20 cellular contexts compared by ENCODE assay signal in genomic region chr4:78293348-78293747, GRCh38.
DNase-seq lines count a peak whose midpoint lies in the region; ATAC-seq, FAIRE-seq and TF ChIP-seq lines count a peak whose summit lies in the region.
"Had no signal": no experiment of that assay in that cellular context is flagged by ENCODE, and none has a peak within 500 bp of the region (broad histone marks: within the 10 kb centered on the region; RNA-seq: fewer than 3 reads in every experiment).

No MANE protein-coding gene starts in this region.

- no peaks in the 10 kb centered on the region for H3K79me1 ChIP-seq in IMR-90 (ENCODE audit: low read depth in 1 of 2, low read length in 2 of 2)

- BruUV-seq in IMR-90 (replicated peaks; lab: Mats Ljungman, UMichigan): no TSS peak

- WGBS in IMR-90 (ENCODE audit: extremely low coverage in 2 of 2, insufficient read length in 1 of 2), 2 experiments: no CpG with 5 or more reads among the region's 1 CpG

- no peak overlapping the region for H4K8ac ChIP-seq in IMR-90 (ENCODE audit: low read depth in 2 of 2, low read length in 2 of 2)

- no peak for TF ChIP-seq RAD21 in IMR-90 (IDR thresholded peaks at IDR 0.05; ENCODE audit: low read length)

- H2AK5ac ChIP-seq in IMR-90 (ENCODE audit: low read depth, low read length): no peak overlapping the region

- H3K36me3 Mint-ChIP-seq in stimulated activated effector memory CD8-positive, alpha-beta T cell treated with anti-CD3 and anti-CD28 coated beads, Interleukin-12 subunit alpha, Interleukin-12 subunit beta, amount 100 ng/mL, for 72 hours: no peaks in the 10 kb centered on the region
- H3K36me3 Mint-ChIP-seq: activated naive CD4-positive, alpha-beta T cell treated with anti-CD3 and anti-CD28 coated beads, Interleukin-2, amount 50 U/mL, for 72 hours; IgD-negative memory B cell; natural killer cell treated with Interleukin-12 subunit alpha and Interleukin-12 subunit beta and Interleukin-15 and Interleukin-18, amount 100 ng/mL, for 72 hours had no signal

- H2BK15ac ChIP-seq in IMR-90 (ENCODE audit: low read depth, low read length): no peak overlapping the region

- H3K9me3 ChIP-seq in IMR-90 (ENCODE audit: control insufficient read depth, insufficient read depth, low read length): no peaks in the 10 kb centered on the region
- H3K9me3 ChIP-seq in kidney (ENCODE audit: control insufficient read depth in 1 of 2, low read length in 2 of 2): no peaks in the 10 kb centered on the region
- H3K9me3 ChIP-seq: gastrocnemius medialis, lower lobe of right lung had no signal

- no peak overlapping the region for H2BK5ac ChIP-seq in IMR-90 (ENCODE audit: low read depth, low read length, poor library complexity, severe bottlenecking)

- H3K9ac ChIP-seq in IMR-90 (ENCODE audit: low read depth, low read length): no peak overlapping the region
- no peak overlapping the region for H3K9ac ChIP-seq in kidney (ENCODE audit: low read length in 2 of 2)

- H3K4me3 Mint-ChIP-seq in stimulated activated effector memory CD8-positive, alpha-beta T cell treated with anti-CD3 and anti-CD28 coated beads, Interleukin-12 subunit alpha, Interleukin-12 subunit beta, amount 100 ng/mL, for 72 hours: no peak overlapping the region
- H3K4me3 Mint-ChIP-seq: B cell; IgD-negative memory B cell; natural killer cell treated with Interleukin-12 subunit alpha and Interleukin-12 subunit beta and Interleukin-15 and Interleukin-18, amount 100 ng/mL, for 72 hours had no signal

- H4K91ac ChIP-seq in IMR-90 (ENCODE audit: insufficient read depth, low read depth, low read length): no peak overlapping the region

- H3K9me1 ChIP-seq in IMR-90 (ENCODE audit: insufficient read depth, low read length): no peaks in the 10 kb centered on the region

- dilution Hi-C loops in IMR-90 (cut with HindIII; ENCODE audit: low sequenced_read_pairs, unreplicated experiment): no loop called here

- H2BK120ac ChIP-seq in IMR-90 (ENCODE audit: low read depth, low read length): no peak overlapping the region

- H3K4me1 ChIP-seq in IMR-90 (ENCODE audit: control insufficient read depth, insufficient read depth, low read length): peaks cover 7% of the 10 kb centered on the region; the same call in 1 of the 2 replicates
- H3K4me1 ChIP-seq in kidney (ENCODE audit: control insufficient read depth in 1 of 2, insufficient read depth in 1 of 2, low read depth in 1 of 2, low read length in 2 of 2): peaks cover 39 to 48% of the 10 kb centered on the region in 2 donors

- no peaks in the 10 kb centered on the region for H4K20me1 ChIP-seq in IMR-90 (ENCODE audit: insufficient read depth, low read length)

- no peak overlapping the region for H3K4me3 ChIP-seq in AG04449 (ENCODE audit: low read depth, low read length)
- H3K4me3 ChIP-seq in IMR-90 (ENCODE audit: insufficient read depth, low read depth, low read length): no peak overlapping the region
- H3K4me3 ChIP-seq in bronchial epithelial cell (ENCODE audit: low read depth, low read length): no peak overlapping the region
- no peak overlapping the region for H3K4me3 ChIP-seq in kidney (ENCODE audit: low read length in 2 of 2)
- H3K4me3 ChIP-seq: gastrocnemius medialis, lower lobe of right lung had no signal

- H3K56ac ChIP-seq in IMR-90 (ENCODE audit: extremely low read depth, insufficient read depth, low read length): no peak overlapping the region

- H2BK20ac ChIP-seq in IMR-90 (ENCODE audit: low read depth, low read length): no peak overlapping the region

- TF ChIP-seq CTCF in AG04449 (IDR thresholded peaks at IDR 0.05; ENCODE audit: insufficient read depth, low read length, missing control alignments): no peak
- no peak for TF ChIP-seq CTCF in IMR-90 (conservative IDR thresholded peaks at IDR 0.05; ENCODE audit: low read depth, low read length)
- no peak for TF ChIP-seq CTCF in bronchial epithelial cell (IDR thresholded peaks at IDR 0.05; ENCODE audit: insufficient read depth, low read length, severe bottlenecking)
- TF ChIP-seq CTCF in kidney (IDR thresholded peaks at IDR 0.05; ENCODE audit: borderline replicate concordance, extremely low read depth, insufficient read depth): no peak

- H3K4ac ChIP-seq in IMR-90 (ENCODE audit: low read depth, low read length): no peak overlapping the region

- H3K4me2 ChIP-seq in IMR-90 (ENCODE audit: low read depth, low read length): peak overlapping the region; percentile 34; the same call in 1 of the 2 replicates

- H3K14ac ChIP-seq in IMR-90 (replicated peaks; ENCODE audit: low read depth, low read length): no peak overlapping the region

- POLR2A ChIA-PET in AG04449 (lab: Yijun Ruan, JAX) (no interaction called here), IMR-90 (lab: Charles Lee; ENCODE audit: unreplicated experiment) (no interaction called here)

- H3K18ac ChIP-seq in IMR-90 (ENCODE audit: low read depth, low read length): no peak overlapping the region

- TF ChIP-seq POLR2A in IMR-90 (IDR thresholded peaks at IDR 0.05; ENCODE audit: low read depth, low read length): no peak

- peak; percentile 53 for DNase-seq in AG04449 (ENCODE audit: low read depth, low spot score)
- DNase-seq in IMR-90: peak; percentile 8
- DNase-seq in bronchial epithelial cell (ENCODE audit: low read depth): peak; percentile 4
- no peak for DNase-seq in kidney
- no peak for DNase-seq in activated CD8-positive, alpha-beta memory T cell treated with anti-CD3 and anti-CD28 coated beads, Interleukin-2, amount 50 U/mL, for 48 hours
- DNase-seq in stimulated activated effector memory CD8-positive, alpha-beta T cell treated with anti-CD3 and anti-CD28 coated beads, Interleukin-12 subunit alpha, Interleukin-12 subunit beta, amount 100 ng/mL, for 72 hours (ENCODE audit: low spot score in 2 of 2): no peak
- DNase-seq: activated T-cell treated with anti-CD3 and anti-CD28 coated beads, Interleukin-2, amount 50 U/mL, for 1 hour; central memory CD4-positive, alpha-beta T cell; DMS 273 treated with DMSO at 0.1 percent for 48 hours; gastrocnemius medialis; lower lobe of right lung; NCI-H1092 treated with DMSO at 0.1 percent for 48 hours; NCI-H82 had no signal

- no peak overlapping the region for H3K27ac Mint-ChIP-seq in stimulated activated effector memory CD8-positive, alpha-beta T cell treated with anti-CD3 and anti-CD28 coated beads, Interleukin-12 subunit alpha, Interleukin-12 subunit beta, amount 100 ng/mL, for 72 hours
- H3K27ac Mint-ChIP-seq: activated naive CD4-positive, alpha-beta T cell treated with anti-CD3 and anti-CD28 coated beads, Interleukin-2, amount 50 U/mL, for 72 hours; B cell; IgD-negative memory B cell; natural killer cell treated with Interleukin-12 subunit alpha and Interleukin-12 subunit beta and Interleukin-15 and Interleukin-18, amount 100 ng/mL, for 72 hours had no signal

- H3K9me3 Mint-ChIP-seq in stimulated activated effector memory CD8-positive, alpha-beta T cell treated with anti-CD3 and anti-CD28 coated beads, Interleukin-12 subunit alpha, Interleukin-12 subunit beta, amount 100 ng/mL, for 72 hours: no peaks in the 10 kb centered on the region
- H3K9me3 Mint-ChIP-seq: activated naive CD4-positive, alpha-beta T cell treated with anti-CD3 and anti-CD28 coated beads, Interleukin-2, amount 50 U/mL, for 72 hours; IgD-negative memory B cell; natural killer cell treated with Interleukin-12 subunit alpha and Interleukin-12 subunit beta and Interleukin-15 and Interleukin-18, amount 100 ng/mL, for 72 hours had no signal

- no peak overlapping the region for H2AK9ac ChIP-seq in IMR-90 (replicated peaks; ENCODE audit: low read depth, low read length, poor library complexity)

- intact Hi-C loops in IMR-90 (cut with micrococcal nuclease): no loop called here
- intact Hi-C loops in kidney (cut with DNase I): no loop called here

- CTCF ChIA-PET in AG04449 (lab: Yijun Ruan, JAX): no interaction called here
- CTCF ChIA-PET in IMR-90 (lab: Yijun Ruan, JAX): no interaction called here

- H2AFZ ChIP-seq in IMR-90 (replicated peaks; ENCODE audit: low read length, poor library complexity): no peak overlapping the region

- H4K5ac ChIP-seq in IMR-90 (ENCODE audit: low read depth, low read length): no peak overlapping the region

- FAIRE-seq in bronchial epithelial cell (lab: Jason Lieb, UNC): no peak
- no peak for FAIRE-seq in kidney (lab: Jason Lieb, UNC)

- in situ Hi-C loops in IMR-90 (cut with MboI; ENCODE audit: low sequenced_read_pairs): no loop called here

- H3K23ac ChIP-seq in IMR-90 (ENCODE audit: low read depth, low read length): no peak overlapping the region

- H3K36me3 ChIP-seq in IMR-90 (ENCODE audit: control insufficient read depth, insufficient read depth, low read length) (no peaks in the 10 kb centered on the region), bronchial epithelial cell (ENCODE audit: control insufficient read depth, insufficient read depth, low read length) (no peaks in the 10 kb centered on the region), kidney (ENCODE audit: control insufficient read depth in 1 of 2, insufficient read depth in 2 of 2, low read length in 2 of 2) (no peaks in the 10 kb centered on the region)
- H3K36me3 ChIP-seq: gastrocnemius medialis, lower lobe of right lung had no signal

- ATAC-seq in IMR-90 (ENCODE audit: low read depth) (peak; percentile 32), GM21528 (IDR thresholded peaks at IDR 0.05; ENCODE audit: low FRiP score, unreplicated experiment) (no peak), HG02623 (IDR thresholded peaks at IDR 0.05; ENCODE audit: unreplicated experiment) (no peak)
- ATAC-seq in stimulated activated effector memory CD8-positive, alpha-beta T cell treated with anti-CD3 and anti-CD28 coated beads, Interleukin-12 subunit alpha, Interleukin-12 subunit beta, amount 100 ng/mL, for 72 hours: no peak
- ATAC-seq: activated naive CD4-positive, alpha-beta T cell treated with anti-CD3 and anti-CD28 coated beads, Interleukin-2, amount 50 U/mL, for 72 hours; gastrocnemius medialis; natural killer cell treated with Interleukin-12 subunit alpha and Interleukin-12 subunit beta and Interleukin-15 and Interleukin-18, amount 100 ng/mL, for 72 hours; Panc1 had no signal

- H3K4me1 Mint-ChIP-seq in stimulated activated effector memory CD8-positive, alpha-beta T cell treated with anti-CD3 and anti-CD28 coated beads, Interleukin-12 subunit alpha, Interleukin-12 subunit beta, amount 100 ng/mL, for 72 hours: no peaks in the 10 kb centered on the region

- peaks cover 8% of the 10 kb centered on the region for H3K27me3 ChIP-seq in IMR-90 (ENCODE audit: control insufficient read depth, insufficient read depth, low read length)
- H3K27me3 ChIP-seq in bronchial epithelial cell (ENCODE audit: control insufficient read depth, insufficient read depth, low read length): no peaks in the 10 kb centered on the region
- H3K27me3 ChIP-seq: gastrocnemius medialis had no signal

- H3K27ac ChIP-seq in IMR-90 (ENCODE audit: insufficient read depth, low read length) (no peak overlapping the region), kidney (ENCODE audit: low read depth in 2 of 2, low read length in 2 of 2) (peak overlapping the region; percentile 61 to 71)
- H3K27ac ChIP-seq: gastrocnemius medialis, lower lobe of right lung had no signal

TF ChIP-seq in IMR-90, 13 proteins besides CTCF, POLR2A, EP300 and RAD21 (continues in another document):
- TF ChIP-seq RFX5 (IDR thresholded peaks at IDR 0.05; ENCODE audit: low read depth, low read length): no peak
- TF ChIP-seq BHLHE40 (IDR thresholded peaks at IDR 0.05; ENCODE audit: low read depth, low read length): no peak
- peak; percentile 90 for TF ChIP-seq MAFK (IDR thresholded peaks at IDR 0.05; ENCODE audit: low read depth, low read length)

Comparison
In these comparisons a context has a peak if more than half of its experiments do, and no peak if none do; other contexts are left out.
1. DNase-seq: peak in AG04449 (single experiment), IMR-90 (single experiment) and bronchial epithelial cell (single experiment); none in kidney (single experiment), activated CD8-positive, alpha-beta memory T cell treated with anti-CD3 and anti-CD28 coated beads, Interleukin-2, amount 50 U/mL, for 48 hours (single experiment) and stimulated activated effector memory CD8-positive, alpha-beta T cell treated with anti-CD3 and anti-CD28 coated beads, Interleukin-12 subunit alpha, Interleukin-12 subunit beta, amount 100 ng/mL, for 72 hours (0 of 2).